ENCODE assay signal across 8 cellular contexts in the genomic region with DNA sequence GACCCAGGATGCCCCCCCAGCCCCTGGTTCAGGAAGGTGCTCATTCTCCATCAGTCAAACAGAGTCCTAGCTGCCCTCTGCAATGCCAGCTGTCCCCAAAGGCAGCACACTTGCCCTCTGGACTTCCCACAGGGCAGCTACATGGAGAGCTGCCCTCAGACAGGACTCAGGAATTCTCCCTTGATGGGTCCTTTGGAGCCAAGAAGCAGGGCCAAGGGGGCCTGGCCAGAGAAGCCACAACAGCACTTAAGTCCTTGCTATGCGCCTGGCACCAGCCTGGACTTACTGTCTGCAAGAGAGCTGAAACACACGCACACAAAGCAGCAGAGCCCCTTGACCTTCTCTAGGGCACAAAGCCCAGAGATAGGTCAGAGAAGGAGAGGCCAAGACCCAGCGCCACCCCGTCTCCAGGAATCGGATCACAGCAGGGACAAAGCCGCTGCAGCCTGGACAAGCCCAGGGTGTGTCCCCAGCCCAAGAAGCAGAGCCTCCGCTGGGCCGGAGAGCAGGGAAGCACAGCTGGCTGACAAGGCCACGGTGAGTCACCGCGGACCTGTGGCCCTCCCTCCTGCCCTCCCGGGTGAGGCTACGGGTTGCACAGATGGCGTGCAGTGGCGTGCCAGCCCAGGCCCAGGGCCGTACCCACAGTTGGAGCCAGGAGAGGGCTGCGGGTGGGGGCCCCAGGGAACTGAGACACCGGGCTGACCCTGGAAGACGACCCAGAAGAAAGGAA.
DNase-seq lines count a peak whose midpoint lies in the region; ATAC-seq and TF ChIP-seq lines count a peak whose summit lies in the region.

No MANE protein-coding gene starts in this region.

- DNase-seq in NOMO-1 treated with DMSO at 0.1 percent for 48 hours (lab: John Stamatoyannopoulos, UW; ENCODE audit: unreplicated experiment) (peak; percentile 4), NOMO-1 (lab: John Stamatoyannopoulos, UW; ENCODE audit: unreplicated experiment in 2 of 2) (no peak), RWPE2 (ENCODE audit: low spot score) (peak; percentile 77)
- no peak for DNase-seq in NK-92 treated with Interleukin-12 subunit alpha and Interleukin-12 subunit beta, amount 100 ng/mL, for 24 hours (lab: John Stamatoyannopoulos, UW)

- H3K9ac ChIP-seq in endocrine pancreas (ENCODE audit: control insufficient read depth, insufficient read depth, low read length) (peak overlapping the region; percentile 60), muscle layer of colon (ENCODE audit: low read length) (peak overlapping the region; percentile 22)

- peak; percentile 24 for ATAC-seq in HG02642 (IDR thresholded peaks at IDR 0.05; ENCODE audit: poor library complexity, unreplicated experiment)
- ATAC-seq in RWPE2 (ENCODE audit: low read depth): peak; percentile 85
- no peak for ATAC-seq in HG03469 (IDR thresholded peaks at IDR 0.05; ENCODE audit: unreplicated experiment)

- TF ChIP-seq CTCF in RWPE2 (IDR thresholded peaks at IDR 0.05; ENCODE audit: poor library complexity, severe bottlenecking): no peak

- H3K36me3 ChIP-seq in RWPE2 (ENCODE audit: low read depth) (no peaks in the 10 kb centered on the region), endocrine pancreas (ENCODE audit: control insufficient read depth, insufficient read depth, low read length) (no peaks in the 10 kb centered on the region), muscle layer of colon (ENCODE audit: insufficient read depth, low read length) (no peaks in the 10 kb centered on the region)

- H3K4me1 ChIP-seq in RWPE2 (ENCODE audit: insufficient read depth, poor library complexity, severe bottlenecking) (no peaks in the 10 kb centered on the region), endocrine pancreas (ENCODE audit: control insufficient read depth, insufficient read depth, low read length) (no peaks in the 10 kb centered on the region), muscle layer of colon (ENCODE audit: insufficient read depth, low read length) (peaks cover 65% of the 10 kb centered on the region)

- H3K27ac ChIP-seq in RWPE2 (ENCODE audit: poor library complexity, severe bottlenecking) (peak overlapping the region; percentile 44), muscle layer of colon (ENCODE audit: low read depth, low read length) (peak overlapping the region; percentile 82)

- H3K4me3 ChIP-seq in RWPE2 (ENCODE audit: severe bottlenecking) (peak overlapping the region; percentile 43), endocrine pancreas (ENCODE audit: control insufficient read depth, insufficient read depth, low read length) (no peak overlapping the region), muscle layer of colon (ENCODE audit: low read depth in 1 of 2, low read length in 2 of 2) (peak overlapping the region; percentile 69 to 72)

- no peaks in the 10 kb centered on the region for H3K9me3 ChIP-seq in RWPE2 (ENCODE audit: severe bottlenecking)
- H3K9me3 ChIP-seq in endocrine pancreas (ENCODE audit: control insufficient read depth, low read length): no peaks in the 10 kb centered on the region
- H3K9me3 ChIP-seq in muscle layer of colon (ENCODE audit: low read length): no peaks in the 10 kb centered on the region

- H3K27me3 ChIP-seq in RWPE2 (ENCODE audit: insufficient read depth, poor library complexity, severe bottlenecking) (no peaks in the 10 kb centered on the region), endocrine pancreas (ENCODE audit: control insufficient read depth, insufficient read depth, low read length) (no peaks in the 10 kb centered on the region), muscle layer of colon (ENCODE audit: control insufficient read depth in 1 of 2, insufficient read depth in 2 of 2, low read length in 2 of 2) (no peaks in the 10 kb centered on the region)

Comparison
In these comparisons a context has a peak if more than half of its experiments do, and no peak if none do; other contexts are left out.
1. DNase-seq: peak in NOMO-1 treated with DMSO at 0.1 percent for 48 hours (single experiment) and RWPE2 (single experiment); none in NOMO-1 (0 of 2) and NK-92 treated with Interleukin-12 subunit alpha and Interleukin-12 subunit beta, amount 100 ng/mL, for 24 hours (single experiment).